7 cellular contexts compared by ENCODE assay signal in the genomic region with DNA sequence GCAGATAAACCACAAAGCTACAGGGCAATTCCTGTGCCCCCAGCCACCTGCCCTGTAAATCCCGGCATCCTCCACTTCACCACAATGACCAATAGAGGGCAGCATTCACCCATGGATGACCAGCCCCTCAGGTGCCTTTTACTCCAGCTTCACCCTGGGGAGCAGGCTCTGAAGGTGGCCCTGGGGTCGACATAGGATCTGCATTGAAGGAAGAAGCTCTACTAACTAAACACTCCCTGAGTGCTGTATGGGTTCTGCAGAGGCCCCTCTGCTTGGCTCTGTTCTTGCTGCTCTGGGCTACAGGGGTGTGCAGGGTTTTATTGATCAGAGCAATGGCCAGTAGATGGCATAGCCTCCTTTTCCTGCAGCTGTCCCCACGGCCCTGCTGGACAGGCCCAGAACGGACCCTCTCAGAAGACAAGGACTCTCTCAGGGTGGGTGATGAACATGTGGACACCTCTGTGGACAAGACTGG. TPM values are rescaled to one million over a fixed set of nuclear protein-coding genes. Genes with fewer than 3 reads are reported as not detected.
DNase-seq lines count a peak whose midpoint lies in the region; ATAC-seq, FAIRE-seq and TF ChIP-seq lines count a peak whose summit lies in the region.

No MANE protein-coding gene starts in this region.

- no peaks in the 10 kb centered on the region for H3K27me3 ChIP-seq in HepG2 (ENCODE audit: control insufficient read depth in 1 of 2, insufficient read depth in 2 of 2, low read length in 2 of 2)

- TF ChIP-seq EP300 in HepG2 (IDR thresholded peaks at IDR 0.05; ENCODE audit: low read depth in 2 of 2, low read length in 2 of 2) (no peak), HepG2 (CRISPR knock-in tag; IDR thresholded peaks at IDR 0.05; ENCODE audit: borderline replicate concordance) (0 out of 2 replicates have a peak, but pooled peaks have one; percentile 12)

- H3K79me2 ChIP-seq in HepG2 (ENCODE audit: insufficient read depth, low read length): no peaks in the 10 kb centered on the region

- no TSS peak for BruUV-seq in HepG2 (replicated peaks; lab: Mats Ljungman, UMichigan)

- CTCF ChIA-PET in HepG2 (lab: Yijun Ruan, JAX; ENCODE audit: low intra/inter-chr PET ratio, low total read pairs): interaction anchor here (1.1 to 2.2 kb wide), 11 partner anchors 11 to 328 kb away, joined by 3 to 13 read pairs (median 8); a partner anchor contains a TSS

- H2AFZ ChIP-seq in HepG2 (ENCODE audit: low read length): no peak overlapping the region

- no peaks in the 10 kb centered on the region for H3K9me3 Mint-ChIP-seq in stimulated activated effector memory CD8-positive, alpha-beta T cell treated with anti-CD3 and anti-CD28 coated beads, Interleukin-12 subunit alpha, Interleukin-12 subunit beta, amount 100 ng/mL, for 72 hours

- TF ChIP-seq CTCF in LNCaP clone FGC (IDR thresholded peaks at IDR 0.05; ENCODE audit: control insufficient read depth, extremely low read depth, insufficient read depth): peak; percentile 89
- peak; percentile 99 for TF ChIP-seq CTCF in HepG2 (CRISPR knock-in tag; IDR thresholded peaks at IDR 0.05)

- H3K4me2 ChIP-seq in HepG2 (ENCODE audit: low read depth, low read length): peak overlapping the region; percentile 33; the same call in 1 of the 2 replicates

- no peaks in the 10 kb centered on the region for H3K9me3 ChIP-seq in HepG2 (ENCODE audit: low read length)

- H3K4me1 ChIP-seq in HepG2 (ENCODE audit: insufficient read depth, low read length): peaks cover 22% of the 10 kb centered on the region

- peak; percentile 94 for TF ChIP-seq RAD21 in HepG2 (CRISPR knock-in tag; IDR thresholded peaks at IDR 0.05)

- intact Hi-C loops in HepG2 (cut with micrococcal nuclease; ENCODE audit: unreplicated experiment): loop anchor here (2.0 to 5.0 kb wide), 3 partner anchors 54 to 114 kb away; no protein-coding TSS in a partner anchor

- no peak overlapping the region for H3K27ac Mint-ChIP-seq in stimulated activated effector memory CD8-positive, alpha-beta T cell treated with anti-CD3 and anti-CD28 coated beads, Interleukin-12 subunit alpha, Interleukin-12 subunit beta, amount 100 ng/mL, for 72 hours

- H4K20me1 ChIP-seq in HepG2 (ENCODE audit: insufficient read depth, low read length): no peaks in the 10 kb centered on the region

- no peaks in the 10 kb centered on the region for H3K36me3 Mint-ChIP-seq in stimulated activated effector memory CD8-positive, alpha-beta T cell treated with anti-CD3 and anti-CD28 coated beads, Interleukin-12 subunit alpha, Interleukin-12 subunit beta, amount 100 ng/mL, for 72 hours

- H3K4me3 ChIP-seq in LNCaP clone FGC (ENCODE audit: low read depth, low read length) (no peak overlapping the region), HepG2 (replicated peaks in 1 of 3; ENCODE audit: insufficient read depth in 1 of 3, low read depth in 2 of 3, low read length in 3 of 3) (no peak overlapping the region)

- H3K36me3 ChIP-seq in HepG2 (replicated peaks in 1 of 2; ENCODE audit: control insufficient read depth in 1 of 2, insufficient read depth in 2 of 2, low read length in 2 of 2): no peaks in the 10 kb centered on the region; a peak in 1 of 5 replicates

- H3K4me3 Mint-ChIP-seq in stimulated activated effector memory CD8-positive, alpha-beta T cell treated with anti-CD3 and anti-CD28 coated beads, Interleukin-12 subunit alpha, Interleukin-12 subunit beta, amount 100 ng/mL, for 72 hours: no peak overlapping the region

- in situ Hi-C loops in SK-MEL-5 (cut with HindIII; ENCODE audit: low pct_unique_long_range_greater_than_20kb, low sequenced_read_pairs) (no loop called here), HepG2 (cut with HindIII; ENCODE audit: extremely low pct_ligation_motif_present, low pct_unique_long_range_greater_than_20kb) (no loop called here)

- H3K9ac ChIP-seq in HepG2 (ENCODE audit: insufficient read depth, low read depth, low read length): no peak overlapping the region

- ATAC-seq in GM21723 (IDR thresholded peaks at IDR 0.05; ENCODE audit: unreplicated experiment): peak; percentile 84
- ATAC-seq in HepG2: peak; percentile 95
- peak; percentile 59 for ATAC-seq in stimulated activated effector memory CD8-positive, alpha-beta T cell treated with anti-CD3 and anti-CD28 coated beads, Interleukin-12 subunit alpha, Interleukin-12 subunit beta, amount 100 ng/mL, for 72 hours

- TF ChIP-seq POLR2A in HepG2 (IDR thresholded peaks at IDR 0.05; ENCODE audit: insufficient read depth in 1 of 2, low read depth in 2 of 2, low read length in 2 of 2): no peak

- DNase-seq in ELR (ENCODE audit: low read depth) (peak; percentile 68), LNCaP clone FGC (ENCODE audit: low read depth) (peak; percentile 23), SK-MEL-5 (ENCODE audit: low read depth, low spot score) (peak; percentile 78), cerebellar cortex (ENCODE audit: low spot score) (peak; percentile 44), HepG2 (ENCODE audit: low spot score) (peak; percentile 84)
- DNase-seq in stimulated activated effector memory CD8-positive, alpha-beta T cell treated with anti-CD3 and anti-CD28 coated beads, Interleukin-12 subunit alpha, Interleukin-12 subunit beta, amount 100 ng/mL, for 72 hours (ENCODE audit: low spot score in 2 of 2): peak; percentile 27 to 74

- 7% methylated on average over 4 of the region's 4 CpGs for WGBS in HepG2 (ENCODE audit: low lambda C conversion rate)

- no peak overlapping the region for H3K27ac ChIP-seq in HepG2 (ENCODE audit: extremely low read length, insufficient read depth, low read length)

- H3K4me1 Mint-ChIP-seq in stimulated activated effector memory CD8-positive, alpha-beta T cell treated with anti-CD3 and anti-CD28 coated beads, Interleukin-12 subunit alpha, Interleukin-12 subunit beta, amount 100 ng/mL, for 72 hours: no peaks in the 10 kb centered on the region

- peak; percentile 70 for FAIRE-seq in HepG2 (lab: Jason Lieb, UNC)

- POLR2A ChIA-PET in HepG2 (lab: Yijun Ruan, JAX): interaction anchor here (1.4 to 1.5 kb wide), 3 partner anchors 28 to 39 kb away, joined by 4 to 9 read pairs (median 5); no protein-coding TSS in a partner anchor

TF ChIP-seq in HepG2, 621 proteins besides CTCF, POLR2A, EP300 and RAD21 (continues in another document):
- TF ChIP-seq HOXA5 (CRISPR knock-in tag; IDR thresholded peaks at IDR 0.05): 0 out of 2 replicates have a peak, but pooled peaks have one; percentile 37
- TF ChIP-seq AGO1 (IDR thresholded peaks at IDR 0.05; ENCODE audit: low read depth, low read length, poor library complexity, severe bottlenecking): no peak

RNA-seq across cellular contexts. Expression of a gene that starts 20.3 kb away (rescaled TPM):
- total RNA-seq in SK-MEL-5 (2014; rRNA removed; shearing (Covaris generic)): not detected in 2 replicates
- not detected in 2 replicates for polyA plus RNA-seq in SK-MEL-5 (2015; cell fraction: cytosol; rRNA removed)
- not detected in 2 replicates for polyA plus RNA-seq in SK-MEL-5 (2015; cell fraction: nucleus; rRNA removed)
- total RNA-seq in HepG2 (2016; rRNA removed; fragmentation: Illumina TruSeq; extraction: Trizol): not detected in 2 replicates
- not detected in 2 replicates for total RNA-seq in HepG2 (2016; cell fraction: cytosol; rRNA removed; fragmentation: Illumina TruSeq; extraction: Trizol; ENCODE audit: low read depth)
- not detected in 2 replicates for total RNA-seq in HepG2 (2016; cell fraction: insoluble cytoplasmic fraction; rRNA removed; fragmentation: Illumina TruSeq; extraction: Trizol)
- total RNA-seq in HepG2 (2016; cell fraction: membrane; rRNA removed; fragmentation: Illumina TruSeq; extraction: Trizol): not detected in 2 replicates
- total RNA-seq in HepG2 (2016; cell fraction: nucleus; rRNA removed; fragmentation: Illumina TruSeq; extraction: Trizol): not detected in 2 replicates
- 0.16 TPM in 1 of 2 replicates, not detected in the other for polyA plus RNA-seq in HepG2 (2011; rRNA removed)
- not detected in 2 replicates for polyA plus RNA-seq in HepG2 (2011; cell fraction: cytosol; rRNA removed)
- polyA plus RNA-seq in HepG2 (2011; cell fraction: nucleus; rRNA removed): not detected in 2 replicates
- polyA plus RNA-seq in HepG2 (2012): not detected in 2 replicates
- polyA plus RNA-seq in HepG2 (2016; cell fraction: cytosol; fragmentation: Illumina TruSeq; extraction: Trizol; ENCODE audit: low read depth): not detected in 2 replicates
- not detected in 2 replicates for polyA plus RNA-seq in HepG2 (2016; cell fraction: insoluble cytoplasmic fraction; fragmentation: Illumina TruSeq; extraction: Trizol; ENCODE audit: low read depth)
- polyA plus RNA-seq in HepG2 (2016; cell fraction: membrane; fragmentation: Illumina TruSeq; extraction: Trizol; ENCODE audit: low read depth): not detected in 2 replicates
- polyA plus RNA-seq in HepG2 (2016; cell fraction: nucleus; fragmentation: Illumina TruSeq; extraction: Trizol; ENCODE audit: insufficient read depth, low read depth): not detected in 2 replicates
- not detected in 2 replicates for polyA minus RNA-seq in HepG2 (2011; rRNA and poly(A)+ RNA removed; ENCODE audit: low replicate concordance)
- polyA minus RNA-seq in HepG2 (2011; cell fraction: cytosol; rRNA and poly(A)+ RNA removed): not detected in 2 replicates
- not detected in 2 replicates for polyA minus RNA-seq in HepG2 (2011; cell fraction: nucleus; rRNA and poly(A)+ RNA removed)

RNA-seq across cellular contexts. Expression of a gene that starts 30.8 kb away (rescaled TPM):
- total RNA-seq in SK-MEL-5 (2014; rRNA removed; shearing (Covaris generic)): 294 and 300 TPM in 2 replicates
- polyA plus RNA-seq in SK-MEL-5 (2015; cell fraction: cytosol; rRNA removed): 911 and 984 TPM in 2 replicates
- 63.3 and 64.3 TPM in 2 replicates for polyA plus RNA-seq in SK-MEL-5 (2015; cell fraction: nucleus; rRNA removed)
- 300 and 690 TPM in 2 replicates for total RNA-seq in HepG2 (2016; rRNA removed; fragmentation: Illumina TruSeq; extraction: Trizol)
- total RNA-seq in HepG2 (2016; cell fraction: cytosol; rRNA removed; fragmentation: Illumina TruSeq; extraction: Trizol; ENCODE audit: low read depth): 306 and 400 TPM in 2 replicates
- 277 and 657 TPM in 2 replicates for total RNA-seq in HepG2 (2016; cell fraction: insoluble cytoplasmic fraction; rRNA removed; fragmentation: Illumina TruSeq; extraction: Trizol)
- 267 and 341 TPM in 2 replicates for total RNA-seq in HepG2 (2016; cell fraction: membrane; rRNA removed; fragmentation: Illumina TruSeq; extraction: Trizol)
- total RNA-seq in HepG2 (2016; cell fraction: nucleus; rRNA removed; fragmentation: Illumina TruSeq; extraction: Trizol): 478 and 575 TPM in 2 replicates
- polyA plus RNA-seq in HepG2 (2011; rRNA removed): 1,005 and 1,077 TPM in 2 replicates
- polyA plus RNA-seq in HepG2 (2011; cell fraction: cytosol; rRNA removed): 827 and 1,616 TPM in 2 replicates
- polyA plus RNA-seq in HepG2 (2011; cell fraction: nucleus; rRNA removed): 530 and 563 TPM in 2 replicates
- polyA plus RNA-seq in HepG2 (2012): 560 and 584 TPM in 2 replicates
- 569 and 650 TPM in 2 replicates for polyA plus RNA-seq in HepG2 (2016; cell fraction: cytosol; fragmentation: Illumina TruSeq; extraction: Trizol; ENCODE audit: low read depth)
- 435 and 510 TPM in 2 replicates for polyA plus RNA-seq in HepG2 (2016; cell fraction: insoluble cytoplasmic fraction; fragmentation: Illumina TruSeq; extraction: Trizol; ENCODE audit: low read depth)
- 388 and 429 TPM in 2 replicates for polyA plus RNA-seq in HepG2 (2016; cell fraction: membrane; fragmentation: Illumina TruSeq; extraction: Trizol; ENCODE audit: low read depth)
- polyA plus RNA-seq in HepG2 (2016; cell fraction: nucleus; fragmentation: Illumina TruSeq; extraction: Trizol; ENCODE audit: insufficient read depth, low read depth): 1,429 and 1,592 TPM in 2 replicates
- polyA minus RNA-seq in HepG2 (2011; rRNA and poly(A)+ RNA removed; ENCODE audit: low replicate concordance): 60.4 and 1,528 TPM in 2 replicates
- 688 and 730 TPM in 2 replicates for polyA minus RNA-seq in HepG2 (2011; cell fraction: cytosol; rRNA and poly(A)+ RNA removed)
- polyA minus RNA-seq in HepG2 (2011; cell fraction: nucleus; rRNA and poly(A)+ RNA removed): 130 and 153 TPM in 2 replicates

Comparison
In these comparisons a context has a peak if more than half of its experiments do, and no peak if none do; other contexts are left out.
1. DNase-seq: peak in every context shown above with its lines; median percentile 84 in HepG2; 78 in SK-MEL-5; 68 in ELR; 50 in stimulated activated effector memory CD8-positive, alpha-beta T cell treated with anti-CD3 and anti-CD28 coated beads, Interleukin-12 subunit alpha, Interleukin-12 subunit beta, amount 100 ng/mL, for 72 hours; 44 in cerebellar cortex; 23 in LNCaP clone FGC.